Comparison of ENCODE assay signal across 21 cellular contexts in the genomic region with DNA sequence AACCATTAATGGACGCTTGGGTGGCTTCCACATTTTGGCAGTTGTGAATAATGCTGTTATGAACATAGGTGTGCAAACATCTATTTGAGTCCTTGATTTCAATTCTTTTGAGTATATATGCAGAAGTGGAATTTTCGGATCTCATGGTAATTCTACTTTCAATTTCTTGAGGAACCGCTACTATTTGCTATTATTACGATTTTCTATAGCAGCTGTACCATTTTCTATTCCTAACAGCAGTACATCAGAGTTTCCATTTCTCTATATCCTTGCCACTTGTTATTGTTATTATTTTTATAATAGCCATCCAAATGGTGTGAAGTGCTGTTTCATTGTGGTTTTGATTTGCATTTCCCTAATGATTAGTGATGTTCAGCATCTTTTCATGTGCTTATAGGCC.
"Had no signal": no experiment of that assay in that cellular context is flagged by ENCODE, and none has a peak within 500 bp of the region (broad histone marks: within the 10 kb centered on the region; RNA-seq: fewer than 3 reads in every experiment).

No MANE protein-coding gene starts in this region.

- H3K4me3 Mint-ChIP-seq: effector memory CD8-positive, alpha-beta T cell; immature natural killer cell; naive thymus-derived CD8-positive, alpha-beta T cell; nephron progenitor cell; stimulated activated naive CD8-positive, alpha-beta T cell treated with anti-CD3 and anti-CD28 coated beads, Interleukin-15, amount 100 ng/mL, for 72 hours had no signal

- DNase-seq: effector memory CD8-positive, alpha-beta T cell; erythroblast; esophagus squamous epithelium; foreskin melanocyte; hypothalamus; immature natural killer cell; left ventricle myocardium superior; lower lobe of right lung; naive thymus-derived CD8-positive, alpha-beta T cell; nephron progenitor cell; nucleus accumbens; stimulated activated CD4-positive, alpha-beta T cell treated with anti-CD3 and anti-CD28 coated beads, Interleukin-12 subunit alpha, Interleukin-12 subunit beta, amount 100 ng/mL, for 4 hours; stimulated activated CD4-positive, alpha-beta T cell treated with anti-CD3 and anti-CD28 coated beads, Interleukin-1b, Interleukin-23, amount 100 ng/mL, for 48 hours; stimulated activated CD4-positive, alpha-beta T cell treated with anti-CD3 and anti-CD28 coated beads, Interleukin-4, amount 100 ng/mL, for 1 hour; stimulated activated CD8-positive, alpha-beta memory T cell treated with anti-CD3 and anti-CD28 coated beads, Interleukin-4, amount 100 ng/mL, for 48 hours; stimulated activated naive CD4-positive, alpha-beta T cell; stimulated activated naive CD8-positive, alpha-beta T cell treated with anti-CD3 and anti-CD28 coated beads, Interleukin-15, amount 100 ng/mL, for 72 hours; trophoblast cell had no signal

- H3K27ac Mint-ChIP-seq: effector memory CD8-positive, alpha-beta T cell; immature natural killer cell; naive thymus-derived CD8-positive, alpha-beta T cell; nephron progenitor cell; stimulated activated naive CD8-positive, alpha-beta T cell treated with anti-CD3 and anti-CD28 coated beads, Interleukin-15, amount 100 ng/mL, for 72 hours had no signal

- FAIRE-seq: endometrium, keratinocyte had no signal

- H3K9me3 Mint-ChIP-seq: effector memory CD8-positive, alpha-beta T cell; immature natural killer cell; stimulated activated naive CD8-positive, alpha-beta T cell treated with anti-CD3 and anti-CD28 coated beads, Interleukin-15, amount 100 ng/mL, for 72 hours had no signal

- H3K27me3 Mint-ChIP-seq: stimulated activated naive CD8-positive, alpha-beta T cell treated with anti-CD3 and anti-CD28 coated beads, Interleukin-15, amount 100 ng/mL, for 72 hours had no signal

- ATAC-seq: effector memory CD8-positive, alpha-beta T cell; left ventricle myocardium superior; lower lobe of right lung; naive thymus-derived CD8-positive, alpha-beta T cell; sciatic nerve; stimulated activated naive CD8-positive, alpha-beta T cell treated with anti-CD3 and anti-CD28 coated beads, Interleukin-15, amount 100 ng/mL, for 72 hours had no signal

- H3K4me1 Mint-ChIP-seq: immature natural killer cell; stimulated activated naive CD8-positive, alpha-beta T cell treated with anti-CD3 and anti-CD28 coated beads, Interleukin-15, amount 100 ng/mL, for 72 hours had no signal

- H3K36me3 Mint-ChIP-seq: immature natural killer cell had no signal
